Comparison of ENCODE assay signal across 21 cellular contexts in genomic region chr22:47030143-47030641, GRCh38.
A peak's percentile ranks its signal among the peaks of the same experiment; 100 is the strongest.
DNase-seq lines count a peak whose midpoint lies in the region; ATAC-seq and TF ChIP-seq lines count a peak whose summit lies in the region.
"Had no signal": no experiment of that assay in that cellular context is flagged by ENCODE, and none has a peak within 500 bp of the region (broad histone marks: within the 10 kb centered on the region; RNA-seq: fewer than 3 reads in every experiment).

No MANE protein-coding gene starts in this region.

- H3K36me3 ChIP-seq in brain microvascular endothelial cell (replicated peaks), result no peaks in the 10 kb centered on the region
- H3K36me3 ChIP-seq in upper lobe of right lung, result no peaks in the 10 kb centered on the region
- H3K36me3 ChIP-seq: left ventricle myocardium inferior had no signal

- H3K4me3 ChIP-seq in brain microvascular endothelial cell (ENCODE audit: low read depth, low read length) (no peak overlapping the region), upper lobe of right lung (no peak overlapping the region)
- H3K4me3 ChIP-seq: BLaER1, left ventricle myocardium inferior, skin epidermis had no signal

- TF ChIP-seq CTCF in brain microvascular endothelial cell (IDR thresholded peaks at IDR 0.05; ENCODE audit: low read depth, low read length, missing control alignments), result no peak
- TF ChIP-seq CTCF in upper lobe of right lung (IDR thresholded peaks at IDR 0.05), result no peak

- no peaks in the 10 kb centered on the region for H3K9me3 ChIP-seq in upper lobe of right lung
- H3K9me3 ChIP-seq: BLaER1, left ventricle myocardium inferior had no signal

- H3K4me1 ChIP-seq in upper lobe of right lung, result peaks cover 11% of the 10 kb centered on the region
- H3K4me1 ChIP-seq: BLaER1, parathyroid adenoma had no signal

- H3K27ac ChIP-seq in brain microvascular endothelial cell (no peak overlapping the region), upper lobe of right lung (no peak overlapping the region)
- H3K27ac ChIP-seq: BLaER1, left ventricle myocardium inferior, parathyroid adenoma had no signal

- ATAC-seq in HG03095 (IDR thresholded peaks at IDR 0.05; ENCODE audit: unreplicated experiment) (no peak), upper lobe of right lung (no peak)
- ATAC-seq: activated CD4-positive, alpha-beta T cell treated with anti-CD3 and anti-CD28 coated beads for 36 hours; HCT116; SK-N-SH treated with all-trans-retinoic acid at 6 μM for 48 hours had no signal

- in situ Hi-C loops in brain microvascular endothelial cell (cut with HindIII; ENCODE audit: low pct_ligation_motif_present, low sequenced_read_pairs), result no loop called here

- DNase-seq in NCI-H1436 (lab: John Stamatoyannopoulos, UW), result peak; percentile 40
- DNase-seq in brain microvascular endothelial cell, result peak; percentile 5
- DNase-seq in left kidney (ENCODE audit: low read depth, low spot score), result peak; percentile 61
- DNase-seq in superior temporal gyrus (ENCODE audit: extremely low spot score), result peak; percentile 54
- DNase-seq in upper lobe of right lung, result no peak
- DNase-seq in H4 (ENCODE audit: low spot score), result no peak
- DNase-seq: activated CD4-positive, alpha-beta T cell treated with anti-CD3 and anti-CD28 coated beads for 36 hours; activated gamma-delta T cell treated with Interleukin-2 at 50 U/mL for 16 hours; amniotic stem cell; Calu3; Karpas-422; NCI-H1105 treated with DMSO at 0.1 percent for 48 hours; NK-92 treated with Interleukin-12 subunit alpha and Interleukin-12 subunit beta, amount 100 ng/mL, for 24 hours; stimulated activated CD4-positive, alpha-beta T cell treated with anti-CD3 and anti-CD28 coated beads, Interleukin-4, amount 100 ng/mL, for 1 hour had no signal

- intact Hi-C loops in upper lobe of right lung (cut with DNase I), result no loop called here

- H3K27me3 ChIP-seq in brain microvascular endothelial cell (replicated peaks), result no peaks in the 10 kb centered on the region
- H3K27me3 ChIP-seq in upper lobe of right lung, result no peaks in the 10 kb centered on the region
- H3K27me3 ChIP-seq: BLaER1 had no signal

Comparison
In these comparisons a context has a peak if more than half of its experiments do, and no peak if none do; other contexts are left out.
1. DNase-seq: peak in NCI-H1436 (single experiment), brain microvascular endothelial cell (single experiment), left kidney (single experiment) and superior temporal gyrus (single experiment); none in upper lobe of right lung (single experiment) and H4 (single experiment).